Comparison of ENCODE assay signal across 1 cellular context in the genomic region with DNA sequence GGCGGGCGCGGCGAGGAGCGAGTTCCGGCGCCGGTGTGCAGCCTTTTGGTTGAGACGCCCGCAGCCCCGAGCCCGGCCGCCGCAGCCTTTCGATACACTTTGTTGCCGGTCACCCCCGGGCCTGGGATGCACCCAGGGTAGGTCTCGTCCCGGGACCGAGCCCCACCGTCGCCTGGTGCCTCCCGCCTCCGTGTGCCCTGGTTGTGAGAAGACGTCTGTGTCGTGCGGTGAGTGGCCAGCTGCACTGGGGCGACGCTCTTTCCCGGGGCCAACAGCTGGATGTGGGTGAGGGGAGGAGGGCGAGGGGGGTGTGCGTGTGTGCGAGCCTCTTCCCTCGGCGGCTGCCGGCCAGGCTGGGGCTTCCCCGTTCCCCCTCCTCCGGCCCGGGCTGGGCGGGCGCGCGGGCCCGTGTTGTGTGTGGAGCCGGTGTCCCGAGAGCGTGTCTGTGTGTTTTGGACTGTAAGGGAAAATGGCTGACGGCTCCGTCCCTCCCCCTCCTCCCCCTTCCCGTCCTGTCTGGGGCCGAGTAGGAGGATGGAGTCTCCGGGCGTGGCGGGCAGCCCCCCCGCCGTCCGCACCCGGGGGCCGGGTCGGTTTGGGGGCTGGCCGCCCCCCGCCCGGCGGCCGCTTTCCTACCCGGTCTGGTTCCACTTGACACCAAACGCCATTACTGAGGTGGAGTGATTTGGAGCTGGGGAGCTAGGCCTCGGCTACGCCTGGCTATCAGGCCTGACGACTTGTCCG.
TF ChIP-seq lines count a peak whose summit lies in the region.

No MANE protein-coding gene starts in this region.

TF ChIP-seq in GM12878, 131 proteins besides CTCF, POLR2A, EP300 and RAD21 (continued from another document):
- TF ChIP-seq IKZF1 (conservative IDR thresholded peaks at IDR 0.05): peak; percentile 62
